10 cellular contexts compared by ENCODE assay signal in genomic region chr17:34499576-34499975, GRCh38.
DNase-seq lines count a peak whose midpoint lies in the region; ATAC-seq and TF ChIP-seq lines count a peak whose summit lies in the region.
"Had no signal": no experiment of that assay in that cellular context is flagged by ENCODE, and none has a peak within 500 bp of the region (broad histone marks: within the 10 kb centered on the region; RNA-seq: fewer than 3 reads in every experiment).

No MANE protein-coding gene starts in this region.

- DNase-seq in EL (peak; percentile 13), astrocyte of the hippocampus (ENCODE audit: low read depth, low spot score) (peak; percentile 46), kidney tubule cell (ENCODE audit: low spot score) (peak; percentile 37), OCI-M2 (lab: John Stamatoyannopoulos, UW; ENCODE audit: unreplicated experiment) (no peak), mesothelial cell of epicardium (ENCODE audit: low spot score in 2 of 2, unreplicated experiment in 2 of 2) (no peak)
- DNase-seq in Jurkat, Clone E6-1 (ENCODE audit: low read depth, low spot score) = peak; percentile 68
- DNase-seq: NCI-H526, thyroid gland had no signal

- H3K9me3 Mint-ChIP-seq in mesothelial cell of epicardium = no peaks in the 10 kb centered on the region

- H3K27me3 Mint-ChIP-seq in mesothelial cell of epicardium (ENCODE audit: low read depth) = peaks cover 45% of the 10 kb centered on the region

- no peaks in the 10 kb centered on the region for H3K36me3 Mint-ChIP-seq in mesothelial cell of epicardium

- no peak overlapping the region for H3K4me3 Mint-ChIP-seq in mesothelial cell of epicardium

- no peak overlapping the region for H3K27ac Mint-ChIP-seq in mesothelial cell of epicardium

- no peak for TF ChIP-seq CTCF in mesothelial cell of epicardium (IDR thresholded peaks at IDR 0.05; ENCODE audit: unreplicated experiment)

- ATAC-seq in GM19328 (IDR thresholded peaks at IDR 0.05; ENCODE audit: unreplicated experiment) = no peak
- ATAC-seq in GM21423 (IDR thresholded peaks at IDR 0.05; ENCODE audit: unreplicated experiment) = no peak

- no peaks in the 10 kb centered on the region for H3K4me1 Mint-ChIP-seq in mesothelial cell of epicardium

- no peak overlapping the region for H3K4me3 ChIP-seq in Jurkat, Clone E6-1 (ENCODE audit: low read length)
- H3K4me3 ChIP-seq: thyroid gland had no signal

Comparison
In these comparisons a context has a peak if more than half of its experiments do, and no peak if none do; other contexts are left out.
1. DNase-seq: peak in EL (single experiment), Jurkat, Clone E6-1 (single experiment), astrocyte of the hippocampus (single experiment) and kidney tubule cell (single experiment); none in OCI-M2 (single experiment) and mesothelial cell of epicardium (0 of 2).